Comparison of ENCODE assay signal across 38 cellular contexts in genomic region chr7:33646992-33647391, GRCh38.
"Had no signal": no experiment of that assay in that cellular context is flagged by ENCODE, and none has a peak within 500 bp of the region (broad histone marks: within the 10 kb centered on the region; RNA-seq: fewer than 3 reads in every experiment).

No MANE protein-coding gene starts in this region.

- H3K9me3 ChIP-seq: ascending aorta had no signal

- H3K36me3 ChIP-seq: cardiac muscle cell had no signal

- H3K27me3 ChIP-seq: ascending aorta, cardiac muscle cell had no signal

- H3K4me1 Mint-ChIP-seq: activated B cell treated with CpG ODN at 0.5 μM for 24 hours; activated CD4-positive, alpha-beta T cell treated with anti-CD3 and anti-CD28 coated beads, Interleukin-2, amount 10 ng/mL, durations not matched to agents 24 days and 14 days; activated naive CD4-positive, alpha-beta T cell treated with anti-CD3 and anti-CD28 coated beads, Interleukin-2, amount 10 ng/mL, durations not matched to agents 7 days and 5 days; activated naive CD4-positive, alpha-beta T cell treated with anti-CD3 and anti-CD28 coated beads, Interleukin-2, amount 50 U/mL, for 24 hours; activated naive CD8-positive, alpha-beta T cell treated with anti-CD3 and anti-CD28 coated beads, Interleukin-2, amount 10 ng/mL, durations not matched to agents 7 days and 5 days; activated naive CD8-positive, alpha-beta T cell treated with anti-CD3 and anti-CD28 coated beads, Interleukin-2, amount 50 U/mL, for 24 hours; activated T-helper 17 cell treated with anti-CD3 and anti-CD28 coated beads, Interleukin-2, amount 50 U/mL, for 72 hours had no signal

- H3K4me3 ChIP-seq: ascending aorta, cardiac muscle cell had no signal

- H3K36me3 Mint-ChIP-seq: activated naive CD4-positive, alpha-beta T cell treated with anti-CD3 and anti-CD28 coated beads, Interleukin-2, amount 10 ng/mL, durations not matched to agents 7 days and 5 days; activated naive CD8-positive, alpha-beta T cell treated with anti-CD3 and anti-CD28 coated beads, Interleukin-2, amount 10 ng/mL, durations not matched to agents 7 days and 5 days; brain had no signal

- H3K4me1 ChIP-seq: ascending aorta had no signal

- H3K9me3 Mint-ChIP-seq: activated B cell treated with CpG ODN at 0.5 μM for 24 hours; activated CD4-positive, alpha-beta memory T cell treated with anti-CD3 and anti-CD28 coated beads for 36 hours; activated CD4-positive, alpha-beta T cell treated with anti-CD3 and anti-CD28 coated beads, Interleukin-2, amount 10 ng/mL, durations not matched to agents 24 days and 14 days; activated CD8-positive, alpha-beta T cell treated with anti-CD3 and anti-CD28 coated beads for 36 hours; activated naive CD4-positive, alpha-beta T cell treated with anti-CD3 and anti-CD28 coated beads, Interleukin-2, amount 10 ng/mL, durations not matched to agents 7 days and 5 days; activated naive CD4-positive, alpha-beta T cell treated with anti-CD3 and anti-CD28 coated beads, Interleukin-2, amount 50 U/mL, for 24 hours; activated naive CD8-positive, alpha-beta T cell treated with anti-CD3 and anti-CD28 coated beads, Interleukin-2, amount 50 U/mL, for 24 hours; activated T-cell treated with anti-CD3 and anti-CD28 coated beads, Interleukin-2, amount 50 U/mL, for 4 hours; activated T-cell treated with anti-CD3 and anti-CD28 coated beads, Interleukin-2, amount 50 U/mL, for 72 hours; activated T-helper 1 cell treated with anti-CD3 and anti-CD28 coated beads, Interleukin-12 subunit alpha, Interleukin-12 subunit beta, Interleukin-2, Interleukin-4 antibody, amounts not matched to agents 30 ng/mL and 10 ng/mL and 1 ng/mL, durations not matched to agents 14 hours and 24 hours and 36 hours; activated T-helper 17 cell treated with anti-CD3 and anti-CD28 coated beads, Interleukin-2, amount 50 U/mL, for 72 hours; central memory CD8-positive, alpha-beta T cell; T-helper 1 cell treated with Interleukin-12 subunit alpha and Interleukin-12 subunit beta and Interleukin-4 antibody, amounts not matched to agents 30 μg/mL and 1 μg/mL, for 36 hours; T-helper 2 cell treated with Interferon-gamma antibody and Interleukin-4, amounts not matched to agents 5 μg/mL and 100 μg/mL, for 36 hours had no signal

- H3K27ac Mint-ChIP-seq: activated B cell treated with CpG ODN at 0.5 μM for 24 hours; activated CD4-positive, alpha-beta memory T cell treated with anti-CD3 and anti-CD28 coated beads for 36 hours; activated CD4-positive, alpha-beta T cell treated with anti-CD3 and anti-CD28 coated beads, Interleukin-2, amount 10 ng/mL, durations not matched to agents 24 days and 14 days; activated CD8-positive, alpha-beta T cell treated with anti-CD3 and anti-CD28 coated beads for 36 hours; activated naive CD4-positive, alpha-beta T cell treated with anti-CD3 and anti-CD28 coated beads, Interleukin-2, amount 10 ng/mL, durations not matched to agents 7 days and 5 days; activated naive CD4-positive, alpha-beta T cell treated with anti-CD3 and anti-CD28 coated beads, Interleukin-2, amount 50 U/mL, for 24 hours; activated naive CD8-positive, alpha-beta T cell; activated naive CD8-positive, alpha-beta T cell treated with anti-CD3 and anti-CD28 coated beads, Interleukin-2, amount 10 ng/mL, durations not matched to agents 7 days and 5 days; activated naive CD8-positive, alpha-beta T cell treated with anti-CD3 and anti-CD28 coated beads, Interleukin-2, amount 50 U/mL, for 24 hours; activated T-cell treated with anti-CD3 and anti-CD28 coated beads, Interleukin-2, amount 50 U/mL, for 72 hours; activated T-helper 1 cell treated with anti-CD3 and anti-CD28 coated beads, Interleukin-12 subunit alpha, Interleukin-12 subunit beta, Interleukin-2, Interleukin-4 antibody, amounts not matched to agents 30 ng/mL and 10 ng/mL and 1 ng/mL, durations not matched to agents 14 hours and 24 hours and 36 hours; activated T-helper 17 cell treated with anti-CD3 and anti-CD28 coated beads, Interleukin-2, amount 50 U/mL, for 72 hours; brain; T-helper 1 cell treated with Interleukin-12 subunit alpha and Interleukin-12 subunit beta and Interleukin-4 antibody, amounts not matched to agents 30 μg/mL and 1 μg/mL, for 36 hours; T-helper 2 cell treated with Interferon-gamma antibody and Interleukin-4, amounts not matched to agents 5 μg/mL and 100 μg/mL, for 36 hours had no signal

- H3K27me3 Mint-ChIP-seq: activated B cell treated with CpG ODN at 0.5 μM for 24 hours; activated CD4-positive, alpha-beta memory T cell treated with anti-CD3 and anti-CD28 coated beads for 36 hours; activated CD4-positive, alpha-beta T cell treated with anti-CD3 and anti-CD28 coated beads, Interleukin-2, amount 10 ng/mL, durations not matched to agents 24 days and 14 days; activated CD8-positive, alpha-beta T cell treated with anti-CD3 and anti-CD28 coated beads for 36 hours; activated naive CD4-positive, alpha-beta T cell treated with anti-CD3 and anti-CD28 coated beads, Interleukin-2, amount 10 ng/mL, durations not matched to agents 7 days and 5 days; activated naive CD4-positive, alpha-beta T cell treated with anti-CD3 and anti-CD28 coated beads, Interleukin-2, amount 50 U/mL, for 24 hours; activated naive CD8-positive, alpha-beta T cell; activated naive CD8-positive, alpha-beta T cell treated with anti-CD3 and anti-CD28 coated beads, Interleukin-2, amount 10 ng/mL, durations not matched to agents 7 days and 5 days; activated naive CD8-positive, alpha-beta T cell treated with anti-CD3 and anti-CD28 coated beads, Interleukin-2, amount 50 U/mL, for 24 hours; activated T-helper 17 cell treated with anti-CD3 and anti-CD28 coated beads, Interleukin-2, amount 50 U/mL, for 72 hours; brain; central memory CD8-positive, alpha-beta T cell had no signal

- DNase-seq: activated B cell treated with CpG ODN at 0.5 μM for 24 hours; activated CD4-positive, alpha-beta memory T cell treated with anti-CD3 and anti-CD28 coated beads for 36 hours; activated CD4-positive, alpha-beta T cell treated with anti-CD3 and anti-CD28 coated beads for 4 hours; activated CD4-positive, alpha-beta T cell treated with anti-CD3 and anti-CD28 coated beads, Interleukin-2, amount 10 ng/mL, durations not matched to agents 24 days and 14 days; activated CD4-positive, alpha-beta T cell treated with anti-CD3 and anti-CD28 coated beads, Interleukin-2, amount 50 U/mL, for 1 hour; activated CD4-positive, alpha-beta T cell treated with anti-CD3 and anti-CD28 coated beads, Interleukin-2, amount 50 U/mL, for 4 hours; activated CD4-positive, CD25-positive, alpha-beta regulatory T cell treated with anti-CD3 and anti-CD28 coated beads, Interleukin-2, amount 50 U/mL, for 72 hours; activated CD8-positive, alpha-beta memory T cell treated with anti-CD3 and anti-CD28 coated beads, Interleukin-2, amount 50 U/mL, for 4 hours; activated CD8-positive, alpha-beta T cell treated with anti-CD3 and anti-CD28 coated beads for 36 hours; activated effector memory CD4-positive, alpha-beta T cell treated with anti-CD3 and anti-CD28 coated beads, Interleukin-2, amount 50 U/mL, for 16 hours; activated naive CD4-positive, alpha-beta T cell treated with anti-CD3 and anti-CD28 coated beads, Interleukin-2, amount 10 ng/mL, durations not matched to agents 7 days and 5 days; activated naive CD4-positive, alpha-beta T cell treated with Interleukin-2 at 50 U/mL for 16 hours; activated naive CD8-positive, alpha-beta T cell treated with anti-CD3 and anti-CD28 coated beads, Interleukin-2, amount 10 ng/mL, durations not matched to agents 7 days and 5 days; activated naive CD8-positive, alpha-beta T cell treated with anti-CD3 and anti-CD28 coated beads, Interleukin-2, amount 50 U/mL, for 24 hours; activated T-cell treated with anti-CD3 and anti-CD28 coated beads for 4 hours; activated T-cell treated with anti-CD3 and anti-CD28 coated beads, Interleukin-2, amount 50 U/mL, for 1 hour; activated T-cell treated with anti-CD3 and anti-CD28 coated beads, Interleukin-2, amount 50 U/mL, for 4 hours; activated T-cell treated with anti-CD3 and anti-CD28 coated beads, Interleukin-2, amount 50 U/mL, for 72 hours; amygdala; anterior cingulate cortex; caudate nucleus; SW 1271; T-helper 1 cell; T-helper 2 cell; T-helper 9 cell had no signal

- H3K27ac ChIP-seq: ascending aorta, VCaP had no signal

- ATAC-seq: activated CD8-positive, alpha-beta T cell treated with anti-CD3 and anti-CD28 coated beads for 36 hours; activated naive CD8-positive, alpha-beta T cell treated with anti-CD3 and anti-CD28 coated beads, Interleukin-2, amount 50 U/mL, for 24 hours; activated T-cell treated with anti-CD3 and anti-CD28 coated beads, Interleukin-2, amount 50 U/mL, for 4 hours; activated T-cell treated with anti-CD3 and anti-CD28 coated beads, Interleukin-2, amount 50 U/mL, for 72 hours; activated T-helper 17 cell treated with anti-CD3 and anti-CD28 coated beads, Interleukin-2, amount 50 U/mL, for 72 hours had no signal

- FAIRE-seq: bronchial epithelial cell, TTC549 had no signal

- H3K4me3 Mint-ChIP-seq: activated B cell treated with CpG ODN at 0.5 μM for 24 hours; activated CD4-positive, alpha-beta memory T cell treated with anti-CD3 and anti-CD28 coated beads for 36 hours; activated CD4-positive, alpha-beta T cell treated with anti-CD3 and anti-CD28 coated beads, Interleukin-2, amount 10 ng/mL, durations not matched to agents 24 days and 14 days; activated CD8-positive, alpha-beta T cell treated with anti-CD3 and anti-CD28 coated beads for 36 hours; activated naive CD4-positive, alpha-beta T cell treated with anti-CD3 and anti-CD28 coated beads, Interleukin-2, amount 10 ng/mL, durations not matched to agents 7 days and 5 days; activated naive CD4-positive, alpha-beta T cell treated with anti-CD3 and anti-CD28 coated beads, Interleukin-2, amount 50 U/mL, for 24 hours; activated naive CD8-positive, alpha-beta T cell; activated naive CD8-positive, alpha-beta T cell treated with anti-CD3 and anti-CD28 coated beads, Interleukin-2, amount 10 ng/mL, durations not matched to agents 7 days and 5 days; activated naive CD8-positive, alpha-beta T cell treated with anti-CD3 and anti-CD28 coated beads, Interleukin-2, amount 50 U/mL, for 24 hours; activated T-cell treated with anti-CD3 and anti-CD28 coated beads, Interleukin-2, amount 50 U/mL, for 4 hours; activated T-cell treated with anti-CD3 and anti-CD28 coated beads, Interleukin-2, amount 50 U/mL, for 72 hours; activated T-helper 1 cell treated with anti-CD3 and anti-CD28 coated beads, Interleukin-12 subunit alpha, Interleukin-12 subunit beta, Interleukin-2, Interleukin-4 antibody, amounts not matched to agents 30 ng/mL and 10 ng/mL and 1 ng/mL, durations not matched to agents 14 hours and 24 hours and 36 hours; activated T-helper 17 cell treated with anti-CD3 and anti-CD28 coated beads, Interleukin-2, amount 50 U/mL, for 72 hours; brain; central memory CD8-positive, alpha-beta T cell; T-helper 1 cell treated with Interleukin-12 subunit alpha and Interleukin-12 subunit beta and Interleukin-4 antibody, amounts not matched to agents 30 μg/mL and 1 μg/mL, for 36 hours; T-helper 2 cell treated with Interferon-gamma antibody and Interleukin-4, amounts not matched to agents 5 μg/mL and 100 μg/mL, for 36 hours had no signal
